ENCODE assay signal across 9 cellular contexts in the genomic region with DNA sequence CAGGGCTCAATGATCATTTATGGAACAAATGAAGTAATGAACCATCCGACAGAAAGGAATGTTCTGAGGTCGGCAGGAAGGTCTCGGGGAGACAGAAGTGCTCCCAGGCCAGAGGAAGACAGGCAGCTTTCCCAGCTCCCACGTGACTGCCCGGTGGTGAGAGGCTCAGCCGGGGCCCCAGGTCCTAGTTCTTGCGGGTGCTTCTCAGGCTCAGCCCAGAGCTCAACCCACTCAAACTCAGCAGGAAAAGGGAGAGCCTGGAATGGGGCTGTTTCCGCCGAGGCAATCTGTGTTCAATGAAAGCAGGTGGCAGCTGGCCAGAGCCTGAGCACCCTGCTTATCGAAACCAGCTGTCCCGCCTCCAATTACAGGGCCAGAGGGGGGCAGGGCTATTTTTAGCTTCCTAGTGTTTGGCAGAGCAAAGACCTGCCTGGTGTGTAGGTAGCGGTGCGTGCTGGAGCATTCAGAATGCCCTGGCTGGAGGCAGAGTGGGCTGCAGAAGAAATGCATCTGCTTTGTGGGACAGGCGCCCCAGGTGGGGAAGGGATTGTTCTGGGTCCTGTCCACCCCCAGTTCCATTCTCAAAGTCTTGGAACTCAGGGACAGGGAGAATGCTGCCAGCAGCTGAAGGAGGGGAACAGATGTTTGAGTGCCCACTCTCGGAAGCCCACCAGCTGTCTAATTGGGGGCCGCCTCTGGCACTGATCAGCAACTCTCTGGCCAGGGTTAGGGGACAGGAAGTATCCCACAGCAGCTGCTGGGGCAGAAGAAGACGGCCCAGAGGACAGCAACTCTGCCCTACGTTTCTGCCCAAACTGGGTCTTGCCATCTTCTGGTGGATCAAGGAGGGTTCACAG.
DNase-seq lines count a peak whose midpoint lies in the region; ATAC-seq lines count a peak whose summit lies in the region.
"Had no signal": no experiment of that assay in that cellular context is flagged by ENCODE, and none has a peak within 500 bp of the region (broad histone marks: within the 10 kb centered on the region; RNA-seq: fewer than 3 reads in every experiment).

No MANE protein-coding gene starts in this region.

- H3K9me3 ChIP-seq in HUES48 (ENCODE audit: control insufficient read depth, insufficient read depth, low read length) (no peaks in the 10 kb centered on the region), mucosa of rectum (ENCODE audit: control insufficient read depth in 2 of 2, low read length in 2 of 2) (no peaks in the 10 kb centered on the region)

- H3K27ac Mint-ChIP-seq in stimulated activated effector memory CD8-positive, alpha-beta T cell treated with anti-CD3 and anti-CD28 coated beads, Interleukin-12 subunit alpha, Interleukin-12 subunit beta, amount 100 ng/mL, for 72 hours, result no peak overlapping the region

- no peaks in the 10 kb centered on the region for H3K9me3 Mint-ChIP-seq in stimulated activated effector memory CD8-positive, alpha-beta T cell treated with anti-CD3 and anti-CD28 coated beads, Interleukin-12 subunit alpha, Interleukin-12 subunit beta, amount 100 ng/mL, for 72 hours

- DNase-seq in RPMI7951 (ENCODE audit: low read depth) (peak; percentile 97), activated gamma-delta T cell (lab: John Stamatoyannopoulos, UW) (no peak)
- DNase-seq in stimulated activated effector memory CD8-positive, alpha-beta T cell treated with anti-CD3 and anti-CD28 coated beads, Interleukin-12 subunit alpha, Interleukin-12 subunit beta, amount 100 ng/mL, for 72 hours (ENCODE audit: low spot score in 2 of 2), result no peak
- DNase-seq in NK-92 treated with Interleukin-12 subunit alpha and Interleukin-12 subunit beta, amount 100 ng/mL, for 24 hours (lab: John Stamatoyannopoulos, UW), result no peak

- H3K4me1 Mint-ChIP-seq in stimulated activated effector memory CD8-positive, alpha-beta T cell treated with anti-CD3 and anti-CD28 coated beads, Interleukin-12 subunit alpha, Interleukin-12 subunit beta, amount 100 ng/mL, for 72 hours, result peaks cover 29% of the 10 kb centered on the region

- H3K27ac ChIP-seq in HUES48 (ENCODE audit: low read depth, low read length) (peak overlapping the region; percentile 62), mucosa of rectum (ENCODE audit: low read depth in 2 of 2, low read length in 2 of 2) (peak overlapping the region; percentile 68)

- ATAC-seq in esophagus mucosa (peak; percentile 40), GM21825 (IDR thresholded peaks at IDR 0.05; ENCODE audit: unreplicated experiment) (no peak)
- no peak for ATAC-seq in stimulated activated effector memory CD8-positive, alpha-beta T cell treated with anti-CD3 and anti-CD28 coated beads, Interleukin-12 subunit alpha, Interleukin-12 subunit beta, amount 100 ng/mL, for 72 hours
- ATAC-seq: Panc1 had no signal

- H3K4me3 Mint-ChIP-seq in stimulated activated effector memory CD8-positive, alpha-beta T cell treated with anti-CD3 and anti-CD28 coated beads, Interleukin-12 subunit alpha, Interleukin-12 subunit beta, amount 100 ng/mL, for 72 hours, result no peak overlapping the region

- peaks cover 23% of the 10 kb centered on the region for H3K4me1 ChIP-seq in HUES48 (ENCODE audit: control insufficient read depth, insufficient read depth, low read length)
- peaks cover 62 to 71% of the 10 kb centered on the region in 2 donors for H3K4me1 ChIP-seq in mucosa of rectum (ENCODE audit: control insufficient read depth in 2 of 2, insufficient read depth in 2 of 2, low read length in 2 of 2)

- H3K36me3 ChIP-seq in HUES48 (ENCODE audit: control insufficient read depth, insufficient read depth, low read length) (no peaks in the 10 kb centered on the region), mucosa of rectum (ENCODE audit: control insufficient read depth in 2 of 2, insufficient read depth in 2 of 2, low read length in 2 of 2) (peaks cover 0 to 7% of the 10 kb centered on the region in 2 donors)

- H3K9ac ChIP-seq in HUES48 (ENCODE audit: low read depth, low read length) (no peak overlapping the region; the same call in 1 of the 2 replicates), mucosa of rectum (ENCODE audit: low read depth in 1 of 2, low read length in 2 of 2) (peak overlapping the region; percentile 49 to 61)

- H3K36me3 Mint-ChIP-seq in stimulated activated effector memory CD8-positive, alpha-beta T cell treated with anti-CD3 and anti-CD28 coated beads, Interleukin-12 subunit alpha, Interleukin-12 subunit beta, amount 100 ng/mL, for 72 hours, result peaks cover 14% of the 10 kb centered on the region

- H3K4me3 ChIP-seq in HUES48 (ENCODE audit: low read depth, low read length) (no peak overlapping the region), mucosa of rectum (ENCODE audit: low read length in 2 of 2) (peak overlapping the region; percentile 24 to 50)

- H3K27me3 ChIP-seq in HUES48 (ENCODE audit: control insufficient read depth, insufficient read depth, low read length) (no peaks in the 10 kb centered on the region), mucosa of rectum (ENCODE audit: control insufficient read depth in 2 of 2, insufficient read depth in 2 of 2, low read length in 2 of 2) (no peaks in the 10 kb centered on the region)
